Comparison of ENCODE assay signal across 34 cellular contexts in genomic region chr18:70146174-70146573, GRCh38.
"Had no signal": no experiment of that assay in that cellular context is flagged by ENCODE, and none has a peak within 500 bp of the region (broad histone marks: within the 10 kb centered on the region; RNA-seq: fewer than 3 reads in every experiment).

No MANE protein-coding gene starts in this region.

- H3K4me3 ChIP-seq: MG63 had no signal

- H3K9me3 ChIP-seq: MG63 had no signal

- DNase-seq: Karpas-422, Kasumi-1, MG63, MM.1S, MV-4-11, NCI-H1048, NCI-H1092, NCI-H1092 treated with DMSO at 0.1 percent for 48 hours, NCI-H1105, NCI-H1105 treated with DMSO at 0.1 percent for 48 hours, NCI-H1417, NCI-H1417 treated with DMSO at 0.1 percent for 48 hours, NCI-H1436, NCI-H1436 treated with DMSO at 0.1 percent for 48 hours, NCI-H146, NCI-H1694, NCI-H1694 treated with DMSO at 0.1 percent for 48 hours, NCI-H187, NCI-H187 treated with DMSO at 0.1 percent for 48 hours, NCI-H1930, NCI-H2029, NCI-H2029 treated with DMSO at 0.1 percent for 48 hours, NCI-H2081, NCI-H2081 treated with DMSO at 0.1 percent for 48 hours, NCI-H2107, NCI-H2171, NCI-H2171 treated with DMSO at 0.1 percent for 48 hours, NCI-H2227 treated with DMSO at 0.1 percent for 48 hours, NCI-H226, NCI-H345, NCI-H446, NCI-H446 treated with DMSO at 0.1 percent for 48 hours, NCI-H510A, NCI-H510A treated with DMSO at 0.1 percent for 48 hours had no signal

- H3K27me3 ChIP-seq: MG63 had no signal
